Comparison of ENCODE assay signal across 8 cellular contexts in genomic region chr17:3965123-3965800, GRCh38. TPM values are rescaled to one million over a fixed set of nuclear protein-coding genes. Genes with fewer than 3 reads are reported as not detected.
A peak's percentile ranks its signal among the peaks of the same experiment; 100 is the strongest.
DNase-seq lines count a peak whose midpoint lies in the region; ATAC-seq and TF ChIP-seq lines count a peak whose summit lies in the region.

No MANE protein-coding gene starts in this region.

- intact Hi-C loops in left ventricle myocardium superior (cut with micrococcal nuclease) (no loop called here), sciatic nerve (cut with DNase I) (no loop called here)

- H3K9me3 ChIP-seq in SJCRH30 (replicated peaks): no peaks in the 10 kb centered on the region

- in situ Hi-C loops in GM13976 (cut with MboI; ENCODE audit: low sequenced_read_pairs, unreplicated experiment) (no loop called here), KBM-7 (cut with MboI; ENCODE audit: low pct_unique_long_range_greater_than_20kb, low sequenced_read_pairs) (no loop called here)

- no peaks in the 10 kb centered on the region for H3K36me3 ChIP-seq in SJCRH30

- DNase-seq in GM13976 (ENCODE audit: low spot score) (peak; percentile 89), KBM-7 (peak; percentile 95), SJCRH30 (peak; percentile 69 to 75), left ventricle myocardium superior (peak; percentile 62), sciatic nerve (ENCODE audit: low spot score) (no peak), NCI-H524 treated with DMSO at 0.1 percent for 48 hours (lab: John Stamatoyannopoulos, UW) (no peak), NCI-H1930 (lab: John Stamatoyannopoulos, UW) (no peak)
- DNase-seq in activated naive CD4-positive, alpha-beta T cell treated with Interleukin-2 at 50 U/mL for 16 hours: peak; percentile 66

- peak overlapping the region; percentile 28 for H3K27ac ChIP-seq in SJCRH30

- peak; percentile 67 for ATAC-seq in left ventricle myocardium superior
- ATAC-seq in sciatic nerve: peak; percentile 66

- H3K27me3 ChIP-seq in SJCRH30: no peaks in the 10 kb centered on the region

- TF ChIP-seq CTCF in GM13976 (IDR thresholded peaks at IDR 0.05; ENCODE audit: borderline replicate concordance, control extremely low read depth, extremely low read depth, insufficient read depth, missing control alignments): peak; percentile 18

- peaks cover 25% of the 10 kb centered on the region for H3K4me1 ChIP-seq in SJCRH30

- peak overlapping the region; percentile 38 for H3K4me3 ChIP-seq in SJCRH30

RNA-seq across cellular contexts. Expression of gene ATP2A3, which starts 1.0 kb away (rescaled TPM):
- total RNA-seq in SJCRH30 (2014; rRNA removed; shearing (Covaris generic)): 1.9 and 2.0 TPM in 2 replicates
- total RNA-seq in left ventricle myocardium superior (5.8 TPM), sciatic nerve (13.8 TPM)

RNA-seq across cellular contexts. Expression of gene P2RX1, which starts 49.0 kb away (rescaled TPM):
- 0.06 TPM in 1 of 2 replicates, not detected in the other for total RNA-seq in SJCRH30 (2014; rRNA removed; shearing (Covaris generic))
- total RNA-seq in left ventricle myocardium superior (0.17 TPM), sciatic nerve (7.3 TPM)

Comparison
In these comparisons a context has a peak if more than half of its experiments do, and no peak if none do; other contexts are left out.
1. DNase-seq: peak in GM13976 (single experiment), KBM-7 (single experiment), SJCRH30 (2 of 2), activated naive CD4-positive, alpha-beta T cell treated with Interleukin-2 at 50 U/mL for 16 hours (single experiment) and left ventricle myocardium superior (single experiment); none in sciatic nerve (single experiment), NCI-H524 treated with DMSO at 0.1 percent for 48 hours (single experiment) and NCI-H1930 (0 of 2).